In the genomic region with DNA sequence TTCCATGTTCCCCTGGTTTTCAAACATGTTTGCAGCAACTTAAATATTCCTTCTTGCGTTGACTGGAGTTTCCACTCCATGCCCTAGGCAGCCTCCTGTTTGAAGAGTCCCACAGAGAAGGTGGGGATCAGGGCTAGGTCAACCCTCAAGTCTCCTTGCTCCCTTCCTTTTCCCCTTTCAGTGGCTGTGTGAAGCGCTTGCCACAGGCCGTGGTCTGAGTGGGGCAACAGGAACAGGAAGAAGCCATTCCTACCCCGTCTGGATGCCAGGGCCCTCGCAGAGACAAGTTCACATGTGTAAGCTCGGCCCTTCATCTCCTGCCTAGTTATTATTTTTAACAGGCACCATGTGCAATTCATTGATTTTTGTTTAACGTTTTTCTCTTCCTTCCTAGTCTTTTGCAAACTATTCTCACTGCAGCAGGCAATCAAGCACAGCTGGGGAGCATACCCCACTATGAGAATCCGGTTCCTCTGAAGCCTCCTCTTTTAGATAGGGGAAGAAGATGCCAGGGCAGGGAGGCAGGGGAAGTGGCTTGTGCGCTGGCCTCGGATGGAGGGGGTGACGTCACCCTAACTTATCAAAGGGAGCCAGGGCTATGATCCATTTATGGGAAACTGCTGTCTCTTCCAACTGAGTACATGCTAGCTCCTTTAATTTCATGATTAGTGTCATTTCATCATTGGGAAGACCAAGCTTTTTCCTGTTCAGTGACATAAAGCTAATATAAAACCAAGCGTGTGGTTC, we compare ENCODE assay signal across 1 cellular context.
TF ChIP-seq lines count a peak whose summit lies in the region.

No MANE protein-coding gene starts in this region.

TF ChIP-seq in GM23338, 12 proteins besides CTCF, POLR2A, EP300 and RAD21 (continued from another document):
- TF ChIP-seq, protein P1, sequence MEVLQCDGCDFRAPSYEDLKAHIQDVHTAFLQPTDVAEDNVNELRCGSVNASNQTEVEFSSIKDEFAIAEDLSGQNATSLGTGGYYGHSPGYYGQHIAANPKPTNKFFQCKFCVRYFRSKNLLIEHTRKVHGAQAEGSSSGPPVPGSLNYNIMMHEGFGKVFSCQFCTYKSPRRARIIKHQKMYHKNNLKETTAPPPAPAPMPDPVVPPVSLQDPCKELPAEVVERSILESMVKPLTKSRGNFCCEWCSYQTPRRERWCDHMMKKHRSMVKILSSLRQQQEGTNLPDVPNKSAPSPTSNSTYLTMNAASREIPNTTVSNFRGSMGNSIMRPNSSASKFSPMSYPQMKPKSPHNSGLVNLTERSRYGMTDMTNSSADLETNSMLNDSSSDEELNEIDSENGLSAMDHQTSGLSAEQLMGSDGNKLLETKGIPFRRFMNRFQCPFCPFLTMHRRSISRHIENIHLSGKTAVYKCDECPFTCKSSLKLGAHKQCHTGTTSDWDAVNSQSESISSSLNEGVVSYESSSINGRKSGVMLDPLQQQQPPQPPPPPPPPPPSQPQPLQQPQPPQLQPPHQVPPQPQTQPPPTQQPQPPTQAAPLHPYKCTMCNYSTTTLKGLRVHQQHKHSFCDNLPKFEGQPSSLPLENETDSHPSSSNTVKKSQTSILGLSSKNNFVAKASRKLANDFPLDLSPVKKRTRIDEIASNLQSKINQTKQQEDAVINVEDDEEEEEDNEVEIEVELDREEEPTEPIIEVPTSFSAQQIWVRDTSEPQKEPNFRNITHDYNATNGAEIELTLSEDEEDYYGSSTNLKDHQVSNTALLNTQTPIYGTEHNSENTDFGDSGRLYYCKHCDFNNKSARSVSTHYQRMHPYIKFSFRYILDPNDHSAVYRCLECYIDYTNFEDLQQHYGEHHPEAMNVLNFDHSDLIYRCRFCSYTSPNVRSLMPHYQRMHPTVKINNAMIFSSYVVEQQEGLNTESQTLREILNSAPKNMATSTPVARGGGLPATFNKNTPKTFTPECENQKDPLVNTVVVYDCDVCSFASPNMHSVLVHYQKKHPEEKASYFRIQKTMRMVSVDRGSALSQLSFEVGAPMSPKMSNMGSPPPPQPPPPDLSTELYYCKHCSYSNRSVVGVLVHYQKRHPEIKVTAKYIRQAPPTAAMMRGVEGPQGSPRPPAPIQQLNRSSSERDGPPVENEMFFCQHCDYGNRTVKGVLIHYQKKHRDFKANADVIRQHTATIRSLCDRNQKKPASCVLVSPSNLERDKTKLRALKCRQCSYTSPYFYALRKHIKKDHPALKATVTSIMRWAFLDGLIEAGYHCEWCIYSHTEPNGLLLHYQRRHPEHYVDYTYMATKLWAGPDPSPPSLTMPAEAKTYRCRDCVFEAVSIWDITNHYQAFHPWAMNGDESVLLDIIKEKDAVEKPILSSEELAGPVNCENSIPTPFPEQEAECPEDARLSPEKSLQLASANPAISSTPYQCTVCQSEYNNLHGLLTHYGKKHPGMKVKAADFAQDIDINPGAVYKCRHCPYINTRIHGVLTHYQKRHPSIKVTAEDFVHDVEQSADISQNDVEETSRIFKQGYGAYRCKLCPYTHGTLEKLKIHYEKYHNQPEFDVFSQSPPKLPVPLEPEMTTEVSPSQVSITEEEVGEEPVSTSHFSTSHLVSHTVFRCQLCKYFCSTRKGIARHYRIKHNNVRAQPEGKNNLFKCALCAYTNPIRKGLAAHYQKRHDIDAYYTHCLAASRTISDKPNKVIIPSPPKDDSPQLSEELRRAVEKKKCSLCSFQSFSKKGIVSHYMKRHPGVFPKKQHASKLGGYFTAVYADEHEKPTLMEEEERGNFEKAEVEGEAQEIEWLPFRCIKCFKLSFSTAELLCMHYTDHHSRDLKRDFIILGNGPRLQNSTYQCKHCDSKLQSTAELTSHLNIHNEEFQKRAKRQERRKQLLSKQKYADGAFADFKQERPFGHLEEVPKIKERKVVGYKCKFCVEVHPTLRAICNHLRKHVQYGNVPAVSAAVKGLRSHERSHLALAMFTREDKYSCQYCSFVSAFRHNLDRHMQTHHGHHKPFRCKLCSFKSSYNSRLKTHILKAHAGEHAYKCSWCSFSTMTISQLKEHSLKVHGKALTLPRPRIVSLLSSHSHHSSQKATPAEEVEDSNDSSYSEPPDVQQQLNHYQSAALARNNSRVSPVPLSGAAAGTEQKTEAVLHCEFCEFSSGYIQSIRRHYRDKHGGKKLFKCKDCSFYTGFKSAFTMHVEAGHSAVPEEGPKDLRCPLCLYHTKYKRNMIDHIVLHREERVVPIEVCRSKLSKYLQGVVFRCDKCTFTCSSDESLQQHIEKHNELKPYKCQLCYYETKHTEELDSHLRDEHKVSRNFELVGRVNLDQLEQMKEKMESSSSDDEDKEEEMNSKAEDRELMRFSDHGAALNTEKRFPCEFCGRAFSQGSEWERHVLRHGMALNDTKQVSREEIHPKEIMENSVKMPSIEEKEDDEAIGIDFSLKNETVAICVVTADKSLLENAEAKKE (CRISPR knock-in tag; IDR thresholded peaks at IDR 0.05), result no peak
- TF ChIP-seq ZNF331 (CRISPR knock-in tag; IDR thresholded peaks at IDR 0.05; ENCODE audit: low read depth), result no peak
- no peak for TF ChIP-seq STAT1 (IDR thresholded peaks at IDR 0.05; ENCODE audit: unreplicated experiment)
- TF ChIP-seq EZH2phosphoT487 (IDR thresholded peaks at IDR 0.05; ENCODE audit: unreplicated experiment), result no peak
- no peak for TF ChIP-seq ZNF114 (CRISPR knock-in tag; IDR thresholded peaks at IDR 0.05)
- TF ChIP-seq CREB1 (CRISPR knock-in tag; IDR thresholded peaks at IDR 0.05; ENCODE audit: low read depth), result no peak
